In the genomic region with DNA sequence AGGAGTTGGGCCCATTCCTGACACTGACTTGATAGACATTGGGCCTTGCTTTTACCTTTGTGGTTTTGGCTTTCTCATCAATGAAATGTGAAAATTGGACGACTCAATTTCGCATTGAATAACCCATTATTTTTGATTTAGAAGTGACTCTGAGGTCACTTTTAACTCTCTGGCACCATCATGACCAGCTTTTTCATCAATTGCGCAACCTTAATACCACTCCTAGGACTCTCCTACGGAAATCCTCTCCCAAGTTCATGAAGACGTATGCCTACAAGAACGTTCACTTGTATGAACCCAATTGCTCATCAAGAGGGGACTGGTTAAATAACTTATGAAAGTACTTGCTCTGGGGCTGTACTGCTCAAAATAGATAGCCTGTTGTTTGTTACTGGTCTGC, we compare ENCODE assay signal across 9 cellular contexts.
"Had no signal": no experiment of that assay in that cellular context is flagged by ENCODE, and none has a peak within 500 bp of the region (broad histone marks: within the 10 kb centered on the region; RNA-seq: fewer than 3 reads in every experiment).

No MANE protein-coding gene starts in this region.

- DNase-seq: H7, HFFc6, KBM-7 had no signal

- H3K9ac ChIP-seq: KMS-11 had no signal

- H3K4me3 Mint-ChIP-seq: GM23338, HFFc6, IgD-negative memory B cell had no signal

- H3K9me3 Mint-ChIP-seq: HFFc6, IgD-negative memory B cell had no signal

- H3K4me2 ChIP-seq: GM23338, KMS-11 had no signal

- H3K9me3 ChIP-seq: HAP-1 had no signal

- H3K4me1 Mint-ChIP-seq: IgD-negative memory B cell had no signal

- H3K27ac ChIP-seq: HL-60, KMS-11 had no signal

- ATAC-seq: GM23338, HCT116 had no signal

- H3K4me3 ChIP-seq: GM23338, HAP-1 had no signal

- H3K36me3 ChIP-seq: HAP-1 had no signal

- H3K4me1 ChIP-seq: HAP-1 had no signal

- H3K27me3 Mint-ChIP-seq: IgD-negative memory B cell had no signal

- H3K36me3 Mint-ChIP-seq: IgD-negative memory B cell had no signal

- H2AFZ ChIP-seq: GM23338 had no signal

- H3K27ac Mint-ChIP-seq: GM23338, HFFc6, IgD-negative memory B cell had no signal
